ENCODE assay signal across 8 cellular contexts in the genomic region with DNA sequence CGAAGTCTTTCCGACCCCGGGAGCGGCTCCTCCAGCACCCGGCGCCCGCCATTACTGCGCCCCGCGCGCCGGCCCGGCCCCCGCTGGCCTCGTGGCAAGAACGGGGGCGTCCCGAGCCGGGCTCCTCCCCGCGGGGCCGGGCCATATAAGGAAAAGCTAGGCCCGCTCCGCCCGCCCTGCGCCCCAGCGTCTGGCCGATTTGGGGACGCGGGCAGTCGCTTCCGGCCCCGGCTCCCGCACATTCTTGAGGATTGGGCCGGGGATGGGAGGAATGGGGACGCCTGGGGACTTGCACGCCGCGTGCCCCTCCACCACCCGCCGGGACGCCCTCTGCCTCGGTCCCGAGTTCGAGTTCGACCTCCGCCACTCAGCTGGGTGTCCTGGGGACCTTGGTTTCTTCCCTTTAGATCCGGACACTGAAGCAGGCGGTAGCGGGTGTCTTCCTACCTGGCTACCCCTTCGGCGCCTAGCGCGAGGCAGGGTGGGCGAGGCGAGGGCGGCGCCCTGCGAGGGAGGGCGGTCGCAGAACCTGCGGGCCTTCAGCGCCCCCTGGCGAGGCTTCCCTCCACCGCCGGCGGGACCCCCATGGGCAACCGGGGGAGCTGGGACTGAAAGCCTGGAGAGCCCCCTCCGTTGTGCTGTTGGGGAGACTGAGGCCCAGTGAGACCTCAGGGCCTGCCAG. TPM values are rescaled to one million over a fixed set of nuclear protein-coding genes. Genes with fewer than 3 reads are reported as not detected.
DNase-seq lines count a peak whose midpoint lies in the region; ATAC-seq and TF ChIP-seq lines count a peak whose summit lies in the region.

No MANE protein-coding gene starts in this region.

- intact Hi-C loops in natural killer cell (cut with micrococcal nuclease), result loop anchor here (2.0 to 10.0 kb wide), 5 partner anchors 116 to 1390 kb away; a partner anchor contains a TSS

- peaks cover 23 to 41% of the 10 kb centered on the region in 2 donors for H3K4me1 Mint-ChIP-seq in natural killer cell

- H3K27ac Mint-ChIP-seq in natural killer cell, result peak overlapping the region; percentile 72 to 87

- no peaks in the 10 kb centered on the region for H3K9me3 Mint-ChIP-seq in natural killer cell

- ATAC-seq in HG02884 (IDR thresholded peaks at IDR 0.05; ENCODE audit: unreplicated experiment), result peak; percentile 51
- peak; percentile 86 to 94 (median 87) for ATAC-seq in natural killer cell
- peak; percentile 81 for ATAC-seq in stimulated activated naive CD8-positive, alpha-beta T cell treated with anti-CD3 and anti-CD28 coated beads, Interleukin-15, Interleukin-2, amounts not matched to agents 100 U/mL and 50 U/mL, for 24 hours

- H3K27me3 Mint-ChIP-seq in natural killer cell (ENCODE audit: low read depth in 2 of 2), result no peaks in the 10 kb centered on the region

- TF ChIP-seq CTCF in GM13977 (IDR thresholded peaks at IDR 0.05; ENCODE audit: extremely low read depth, insufficient read depth, missing control alignments), result peak; percentile 88
- peak; percentile 56 for TF ChIP-seq CTCF in fibroblast of mammary gland (conservative IDR thresholded peaks at IDR 0.05; ENCODE audit: control insufficient read depth, insufficient read depth, low read depth, low read length)
- TF ChIP-seq CTCF in natural killer cell (IDR thresholded peaks at IDR 0.05), result peak; percentile 97

- H3K4me3 Mint-ChIP-seq in natural killer cell, result peak overlapping the region; percentile 89

- H3K36me3 Mint-ChIP-seq in natural killer cell, result no peaks in the 10 kb centered on the region

- H3K4me3 ChIP-seq in fibroblast of mammary gland (ENCODE audit: control insufficient read depth, low read depth, low read length), result peak overlapping the region; percentile 92

- DNase-seq in GM13977 (ENCODE audit: low spot score) (peak; percentile 97), OCI-M1 (lab: John Stamatoyannopoulos, UW) (peak; percentile 78), fibroblast of mammary gland (ENCODE audit: low read depth) (peak; percentile 66), natural killer cell (peak; percentile 83), NCI-H1694 treated with DMSO at 0.1 percent for 48 hours (lab: John Stamatoyannopoulos, UW) (no peak)
- peak; percentile 66 to 79 for DNase-seq in activated T-helper 1 cell treated with anti-CD3 and anti-CD28 coated beads, Interleukin-2, amount 50 U/mL, for 16 hours (ENCODE audit: low read depth in 1 of 2, low spot score in 1 of 2)
- peak; percentile 92 for DNase-seq in stimulated activated naive CD8-positive, alpha-beta T cell treated with anti-CD3 and anti-CD28 coated beads, Interleukin-15, Interleukin-2, amounts not matched to agents 100 U/mL and 50 U/mL, for 24 hours

- in situ Hi-C loops in GM13977 (cut with MboI; ENCODE audit: low pct_unique_long_range_greater_than_20kb, low sequenced_read_pairs, unreplicated experiment), result loop anchor here (10.0 kb wide), 1 partner anchor 320 kb away; no protein-coding TSS in a partner anchor

RNA-seq across cellular contexts. Expression of a gene that starts 3.8 kb away (rescaled TPM):
- total RNA-seq in natural killer cell, result 1 to 10 TPM; 2.1 to 4.3 (median 3.6) TPM

RNA-seq across cellular contexts. Expression of a gene that starts 22.4 kb away (rescaled TPM):
- 10 to 100 TPM in 2 of 3 donors, 1 to 10 TPM in 1; 8.1 to 14.0 (median 10.6) TPM for total RNA-seq in natural killer cell

RNA-seq across cellular contexts. Expression of a gene that starts 37.8 kb away (rescaled TPM):
- not detected for total RNA-seq in natural killer cell

RNA-seq across cellular contexts. Expression of a gene that starts 55.4 kb away (rescaled TPM):
- total RNA-seq in natural killer cell, result not detected
